ENCODE assay signal across 18 cellular contexts in genomic region chr12:108581311-108582227, GRCh38. TPM values are rescaled to one million over a fixed set of nuclear protein-coding genes. Genes with fewer than 3 reads are reported as not detected.
DNase-seq lines count a peak whose midpoint lies in the region; ATAC-seq, FAIRE-seq and TF ChIP-seq lines count a peak whose summit lies in the region.
"Had no signal": no experiment of that assay in that cellular context is flagged by ENCODE, and none has a peak within 500 bp of the region (broad histone marks: within the 10 kb centered on the region; RNA-seq: fewer than 3 reads in every experiment).

No MANE protein-coding gene starts in this region.

- TF ChIP-seq CTCF in GM13976 (IDR thresholded peaks at IDR 0.05; ENCODE audit: borderline replicate concordance, control extremely low read depth, extremely low read depth, insufficient read depth, missing control alignments) (no peak), GM12878 (IDR thresholded peaks at IDR 0.05 in 2 of 3, conservative IDR thresholded peaks at IDR 0.05 in 1 of 3; ENCODE audit: control insufficient read depth in 2 of 3, extremely low read depth in 1 of 3, insufficient read depth in 1 of 3, low read depth in 3 of 3, low read length in 3 of 3) (no peak), lower lobe of right lung (IDR thresholded peaks at IDR 0.05) (no peak), suprapubic skin (IDR thresholded peaks at IDR 0.05) (no peak)

- in situ Hi-C loops in GM13976 (cut with MboI; ENCODE audit: low sequenced_read_pairs, unreplicated experiment) (no loop called here), GM12878 (cut with MboI) (no loop called here)

- H3K27ac ChIP-seq in GM12878 (ENCODE audit: control insufficient read depth, insufficient read depth) (no peak overlapping the region), lower lobe of right lung (peak overlapping the region; percentile 60), suprapubic skin (peak overlapping the region; percentile 74)
- H3K27ac ChIP-seq: C4-2B, HL-60 had no signal

- H3K79me2 ChIP-seq in GM12878 (ENCODE audit: control insufficient read depth, insufficient read depth, low read length): no peaks in the 10 kb centered on the region

- no peak overlapping the region for H3K4me3 ChIP-seq in GM12878
- no peak overlapping the region for H3K4me3 ChIP-seq in lower lobe of right lung
- H3K4me3 ChIP-seq in suprapubic skin: no peak overlapping the region

- SMC1A ChIA-PET in GM12878 (lab: Charles Lee; ENCODE audit: uncharacterized antibody, unreplicated experiment): interaction anchor here (0.7 kb wide), 1 partner anchor 34 kb away, joined by 4 read pairs; no protein-coding TSS in a partner anchor

- H3K4me2 ChIP-seq in GM12878 (ENCODE audit: control insufficient read depth, insufficient read depth): no peak overlapping the region

- 74% methylated on average over 33 of the region's 33 CpGs for WGBS in GM12878 (ENCODE audit: insufficient coverage, insufficient replicate concordance, low lambda C conversion rate, missing lambda C conversion rate)
- 94% methylated on average over 15 of the region's 33 CpGs for WGBS in suprapubic skin

- no peak overlapping the region for H2AFZ ChIP-seq in GM12878 (ENCODE audit: control insufficient read depth, low read depth, low read length)

- RAD21 ChIA-PET in GM12878 (lab: Charles Lee; ENCODE audit: unreplicated experiment): no interaction called here

- peak; percentile 18 for DNase-seq in GM13976 (ENCODE audit: low spot score)
- no peak for DNase-seq in GM12878 (ENCODE audit: low read depth, low spot score)
- DNase-seq in lower lobe of right lung: no peak
- DNase-seq in suprapubic skin (ENCODE audit: low spot score in 2 of 2): no peak
- no peak for DNase-seq in RKO (ENCODE audit: low spot score)
- no peak for DNase-seq in GOT3 (lab: John Stamatoyannopoulos, UW)
- no peak for DNase-seq in HuH-7 (ENCODE audit: low spot score)
- DNase-seq: Caco-2, DMS153, NCI-H1048, NCI-H1436 treated with DMSO at 0.1 percent for 48 hours, NCI-H2081, NCI-H82 had no signal

- H3K4me1 ChIP-seq in GM12878 (ENCODE audit: control insufficient read depth, insufficient read depth, low read length) (peaks cover 2% of the 10 kb centered on the region), lower lobe of right lung (peaks cover 6% of the 10 kb centered on the region), suprapubic skin (peaks cover 17% of the 10 kb centered on the region)

- TF ChIP-seq POLR2A in GM12878 (IDR thresholded peaks at IDR 0.05; ENCODE audit: low read depth, low read length): no peak
- TF ChIP-seq POLR2A in suprapubic skin (IDR thresholded peaks at IDR 0.05): no peak

- CTCF ChIA-PET in GM12878 (lab: Yijun Ruan, JAX): interaction anchor here (1.9 kb wide), 1 partner anchor 36 kb away, joined by 5 read pairs; no protein-coding TSS in a partner anchor

- H3K9ac ChIP-seq in GM12878 (ENCODE audit: control insufficient read depth, insufficient read depth, low read length): no peak overlapping the region

- no peak for TF ChIP-seq RAD21 in GM12878 (IDR thresholded peaks at IDR 0.05; ENCODE audit: insufficient read depth, low read depth, low read length)

- no TSS peak for BruUV-seq in GM12878 (replicated peaks; lab: Mats Ljungman, UMichigan)

- ATAC-seq in GM12878 (no peak), lower lobe of right lung (peak in 1 of 2 donors; percentile 19)

- H3K27me3 ChIP-seq in GM12878 (replicated peaks in 1 of 2; ENCODE audit: control insufficient read depth in 2 of 2, insufficient read depth in 2 of 2, low read length in 1 of 2) (no peaks in the 10 kb centered on the region), lower lobe of right lung (ENCODE audit: low read depth) (no peaks in the 10 kb centered on the region), suprapubic skin (no peaks in the 10 kb centered on the region)

- no peaks in the 10 kb centered on the region; the same call in 2 of the 3 replicates for H3K9me3 ChIP-seq in GM12878 (replicated peaks; ENCODE audit: control insufficient read depth, insufficient read depth, low read length)
- no peaks in the 10 kb centered on the region for H3K9me3 ChIP-seq in lower lobe of right lung
- no peaks in the 10 kb centered on the region for H3K9me3 ChIP-seq in suprapubic skin
- H3K9me3 ChIP-seq: Caco-2 had no signal

- TF ChIP-seq EP300 in GM12878 (IDR thresholded peaks at IDR 0.05; ENCODE audit: borderline replicate concordance in 1 of 2, control insufficient read depth in 1 of 2, low read depth in 2 of 2, low read length in 2 of 2) (no peak), suprapubic skin (IDR thresholded peaks at IDR 0.05) (no peak)

- FAIRE-seq in GM12878 (lab: Jason Lieb, UNC): no peak
- FAIRE-seq: HTR-8/SVneo had no signal

- intact Hi-C loops in GM12878 (cut with micrococcal nuclease; ENCODE audit: unreplicated experiment) (no loop called here), lower lobe of right lung (cut with DNase I) (no loop called here)

- H3K36me3 ChIP-seq in GM12878 (ENCODE audit: control insufficient read depth in 2 of 2, insufficient read depth in 2 of 2, low read length in 1 of 2) (no peaks in the 10 kb centered on the region), lower lobe of right lung (no peaks in the 10 kb centered on the region), suprapubic skin (no peaks in the 10 kb centered on the region)

- POLR2A ChIA-PET in GM12878 (lab: Charles Lee): no interaction called here

- no peaks in the 10 kb centered on the region for H4K20me1 ChIP-seq in GM12878 (ENCODE audit: control insufficient read depth, insufficient read depth)

RNA-seq across cellular contexts. Expression of gene TMEM119, which starts 16.3 kb away (rescaled TPM):
- total RNA-seq in GM12878 (2013; cell fraction: nucleolus; rRNA removed): 0.27 TPM in 1 of 2 replicates, not detected in the other
- total RNA-seq in GM12878 (2014; rRNA removed) (0.05 and 0.11 TPM in 2 replicates), GM12878 (2014; rRNA removed; fragmentation: Illumina TruSeq; extraction: Trizol) (not detected in 2 replicates), GM12878 (2021) (0.44 TPM in 1 of 2 replicates, not detected in the other), lower lobe of right lung (13.4 TPM), suprapubic skin (10 to 100 TPM in 1 of 4 donors, 1 to 10 TPM in 2, under 1 TPM in 1; 0.24 to 10.9 (median 6.3) TPM)
- 0.22 TPM for polyA plus RNA-seq in GM12878 (2011; ENCODE audit: low read depth)
- polyA plus RNA-seq in GM12878 (2011; rRNA removed) (0.23 and 0.29 TPM in 2 replicates), GM12878 (2014; fragmentation: Illumina TruSeq; extraction: Trizol) (not detected in 2 replicates), GM12878 (2014; fragmentation: Nextera tagmentation; extraction: Ambion mirVana) (not detected), GM12878 (2014; rRNA removed) (0.08 TPM in 1 of 2 replicates, not detected in the other), GM12878 (2016; fragmentation: Nextera tagmentation; extraction: Ambion mirVana) (under 1 TPM; 0.15 to 0.19 TPM)
- 0.19 and 0.35 TPM in 2 replicates for polyA plus RNA-seq in GM12878 (2011; cell fraction: cytosol; rRNA removed)
- 0.59 and 0.67 TPM in 2 replicates for polyA plus RNA-seq in GM12878 (2011; cell fraction: nucleus; rRNA removed)
- polyA plus RNA-seq in GM12878 (2012): 0.12 and 0.53 TPM in 2 replicates
- 0.41 and 0.51 TPM in 2 replicates for polyA minus RNA-seq in GM12878 (2011; rRNA and poly(A)+ RNA removed)
- not detected in 2 replicates for polyA minus RNA-seq in GM12878 (2011; cell fraction: cytosol; rRNA and poly(A)+ RNA removed)
- polyA minus RNA-seq in GM12878 (2011; cell fraction: nucleus; rRNA and poly(A)+ RNA removed): 0.12 and 0.48 TPM in 2 replicates
- total RNA-seq: A673, Caco-2, NCI-H460 had no signal

RNA-seq across cellular contexts. Expression of gene ISCU, which starts 19.2 kb away (rescaled TPM):
- 104 and 106 TPM in 2 replicates for total RNA-seq in GM12878 (2013; cell fraction: nucleolus; rRNA removed)
- total RNA-seq in GM12878 (2014; rRNA removed) (177 and 189 TPM in 2 replicates), GM12878 (2014; rRNA removed; fragmentation: Illumina TruSeq; extraction: Trizol) (109 and 113 TPM in 2 replicates), GM12878 (2021) (102 and 108 TPM in 2 replicates), lower lobe of right lung (133 TPM), suprapubic skin (100 to 1,000 TPM; 105 to 148 (median 134) TPM)
- 160 TPM for polyA plus RNA-seq in GM12878 (2011; ENCODE audit: low read depth)
- polyA plus RNA-seq in GM12878 (2011; rRNA removed) (247 and 284 TPM in 2 replicates), GM12878 (2014; fragmentation: Illumina TruSeq; extraction: Trizol) (122 and 127 TPM in 2 replicates), GM12878 (2014; fragmentation: Nextera tagmentation; extraction: Ambion mirVana) (10 to 100 TPM; 32.8 to 66.1 TPM), GM12878 (2014; rRNA removed) (132 and 135 TPM in 2 replicates), GM12878 (2016; fragmentation: Nextera tagmentation; extraction: Ambion mirVana) (100 to 1,000 TPM; 248 to 260 TPM)
- 166 and 191 TPM in 2 replicates for polyA plus RNA-seq in GM12878 (2011; cell fraction: cytosol; rRNA removed)
- polyA plus RNA-seq in GM12878 (2011; cell fraction: nucleus; rRNA removed): 213 and 333 TPM in 2 replicates
- polyA plus RNA-seq in GM12878 (2012): 148 and 150 TPM in 2 replicates
- polyA minus RNA-seq in GM12878 (2011; rRNA and poly(A)+ RNA removed): 128 and 131 TPM in 2 replicates
- polyA minus RNA-seq in GM12878 (2011; cell fraction: cytosol; rRNA and poly(A)+ RNA removed): 38.4 and 44.5 TPM in 2 replicates
- polyA minus RNA-seq in GM12878 (2011; cell fraction: nucleus; rRNA and poly(A)+ RNA removed): 87.0 and 88.1 TPM in 2 replicates

RNA-seq across cellular contexts. Expression of gene SART3, which starts 20.6 kb away (rescaled TPM):
- 313 and 332 TPM in 2 replicates for total RNA-seq in GM12878 (2013; cell fraction: nucleolus; rRNA removed)
- 157 and 179 TPM in 2 replicates for total RNA-seq in GM12878 (2014; rRNA removed)
- total RNA-seq in GM12878 (2014; rRNA removed; fragmentation: Illumina TruSeq; extraction: Trizol): 80.8 and 82.6 TPM in 2 replicates
- total RNA-seq in GM12878 (2021): 70.2 and 70.8 TPM in 2 replicates
- 47.8 TPM for polyA plus RNA-seq in GM12878 (2011; ENCODE audit: low read depth)
- 49.7 and 53.7 TPM in 2 replicates for polyA plus RNA-seq in GM12878 (2011; rRNA removed)
- polyA plus RNA-seq in GM12878 (2011; cell fraction: cytosol; rRNA removed): 34.6 and 39.2 TPM in 2 replicates
- polyA plus RNA-seq in GM12878 (2011; cell fraction: nucleus; rRNA removed): 112 and 140 TPM in 2 replicates
- polyA plus RNA-seq in GM12878 (2012): 51.0 and 51.2 TPM in 2 replicates
- 49.3 and 52.8 TPM in 2 replicates for polyA plus RNA-seq in GM12878 (2014; fragmentation: Illumina TruSeq; extraction: Trizol)
- polyA plus RNA-seq in GM12878 (2014; fragmentation: Nextera tagmentation; extraction: Ambion mirVana): 10 to 100 TPM in 1 of 2 experiments, 1 to 10 TPM in 1; 8.8 to 16.1 TPM
- polyA plus RNA-seq in GM12878 (2014; rRNA removed): 59.5 and 83.2 TPM in 2 replicates
- polyA plus RNA-seq in GM12878 (2016; fragmentation: Nextera tagmentation; extraction: Ambion mirVana): 10 to 100 TPM; 51.1 to 56.2 TPM
- 82.6 and 88.4 TPM in 2 replicates for polyA minus RNA-seq in GM12878 (2011; rRNA and poly(A)+ RNA removed)
- 23.0 and 24.8 TPM in 2 replicates for polyA minus RNA-seq in GM12878 (2011; cell fraction: cytosol; rRNA and poly(A)+ RNA removed)
- 166 and 282 TPM in 2 replicates for polyA minus RNA-seq in GM12878 (2011; cell fraction: nucleus; rRNA and poly(A)+ RNA removed)
- 42.8 TPM for total RNA-seq in lower lobe of right lung
- total RNA-seq in suprapubic skin: 10 to 100 TPM; 46.1 to 77.0 (median 62.8) TPM

RNA-seq across cellular contexts. Expression of gene SELPLG, which starts 52.1 kb away (rescaled TPM):
- 102 and 112 TPM in 2 replicates for total RNA-seq in GM12878 (2013; cell fraction: nucleolus; rRNA removed)
- total RNA-seq in GM12878 (2014; rRNA removed) (31.4 and 31.5 TPM in 2 replicates), GM12878 (2014; rRNA removed; fragmentation: Illumina TruSeq; extraction: Trizol) (15.2 and 17.0 TPM in 2 replicates), GM12878 (2021) (20.7 and 21.0 TPM in 2 replicates), lower lobe of right lung (59.9 TPM), suprapubic skin (1 to 10 TPM; 1.3 to 5.6 (median 3.0) TPM)
- 24.8 TPM for polyA plus RNA-seq in GM12878 (2011; ENCODE audit: low read depth)
- polyA plus RNA-seq in GM12878 (2011; rRNA removed) (10.6 and 24.1 TPM in 2 replicates), GM12878 (2014; fragmentation: Illumina TruSeq; extraction: Trizol) (8.7 and 25.8 TPM in 2 replicates), GM12878 (2014; fragmentation: Nextera tagmentation; extraction: Ambion mirVana) (1 to 10 TPM; 3.2 to 5.3 TPM), GM12878 (2014; rRNA removed) (32.3 and 33.3 TPM in 2 replicates), GM12878 (2016; fragmentation: Nextera tagmentation; extraction: Ambion mirVana) (10 to 100 TPM; 23.6 to 29.5 TPM)
- 39.6 and 46.7 TPM in 2 replicates for polyA plus RNA-seq in GM12878 (2011; cell fraction: cytosol; rRNA removed)
- polyA plus RNA-seq in GM12878 (2011; cell fraction: nucleus; rRNA removed): 17.9 and 23.7 TPM in 2 replicates
- 44.5 and 45.4 TPM in 2 replicates for polyA plus RNA-seq in GM12878 (2012)
- polyA minus RNA-seq in GM12878 (2011; rRNA and poly(A)+ RNA removed): 19.2 and 29.2 TPM in 2 replicates
- polyA minus RNA-seq in GM12878 (2011; cell fraction: cytosol; rRNA and poly(A)+ RNA removed): 4.7 and 6.8 TPM in 2 replicates
- 4.2 and 6.7 TPM in 2 replicates for polyA minus RNA-seq in GM12878 (2011; cell fraction: nucleus; rRNA and poly(A)+ RNA removed)
- total RNA-seq: NCI-H460 had no signal
